In the genomic region with DNA sequence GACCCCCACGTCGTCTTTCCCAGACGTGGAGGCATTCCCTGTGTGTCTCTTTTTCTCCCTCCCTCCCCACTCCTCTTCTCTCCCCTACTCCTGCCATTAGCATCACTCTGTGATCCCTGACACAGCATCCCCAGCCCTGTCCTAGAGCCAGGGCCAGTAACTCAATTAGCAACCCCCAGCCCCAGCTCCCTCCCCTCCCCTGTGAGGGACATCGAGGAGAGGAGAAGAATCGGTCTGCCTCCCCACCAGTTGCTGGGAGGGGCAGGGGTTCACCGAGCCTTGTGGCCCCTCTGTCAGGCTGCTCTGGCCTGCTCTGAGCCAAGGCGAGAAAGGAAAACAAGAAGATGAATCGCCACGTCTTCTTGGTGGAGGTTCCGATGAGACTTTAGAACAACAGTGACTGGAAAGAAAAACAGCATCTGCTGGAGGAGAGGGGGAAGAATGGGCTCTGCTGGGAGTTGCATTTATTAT, we compare ENCODE assay signal across 28 cellular contexts.
A peak's percentile ranks its signal among the peaks of the same experiment; 100 is the strongest.
DNase-seq lines count a peak whose midpoint lies in the region; ATAC-seq, FAIRE-seq and TF ChIP-seq lines count a peak whose summit lies in the region.
"Had no signal": no experiment of that assay in that cellular context is flagged by ENCODE, and none has a peak within 500 bp of the region (broad histone marks: within the 10 kb centered on the region; RNA-seq: fewer than 3 reads in every experiment).

No MANE protein-coding gene starts in this region.

- ATAC-seq in right lobe of liver: no peak
- ATAC-seq in HG03378 (IDR thresholded peaks at IDR 0.05; ENCODE audit: unreplicated experiment): no peak
- ATAC-seq: activated naive CD4-positive, alpha-beta T cell treated with anti-CD3 and anti-CD28 coated beads, Interleukin-2, amount 50 U/mL, for 72 hours; HCT116; left lobe of liver; natural killer cell treated with Interleukin-12 subunit alpha and Interleukin-12 subunit beta and Interleukin-15 and Interleukin-18, amount 100 ng/mL, for 72 hours; upper lobe of right lung had no signal

- H4K20me1 ChIP-seq in astrocyte (ENCODE audit: insufficient read depth, low read length): no peaks in the 10 kb centered on the region

- H3K4me3 ChIP-seq in astrocyte (ENCODE audit: insufficient read depth, low read depth, low read length) (no peak overlapping the region), right lobe of liver (no peak overlapping the region)
- H3K4me3 ChIP-seq: upper lobe of right lung had no signal

- H3K9me3 ChIP-seq in astrocyte (ENCODE audit: insufficient read depth, low read depth, low read length) (no peaks in the 10 kb centered on the region), right lobe of liver (no peaks in the 10 kb centered on the region)
- H3K9me3 ChIP-seq: upper lobe of right lung had no signal

- H3K27ac ChIP-seq in astrocyte (ENCODE audit: low read depth, low read length) (peak overlapping the region; percentile 82), right lobe of liver (no peak overlapping the region)
- H3K27ac ChIP-seq: epithelial cell of prostate, upper lobe of right lung had no signal

- no peaks in the 10 kb centered on the region for H3K36me3 ChIP-seq in astrocyte (ENCODE audit: insufficient read depth, low read length)
- no peaks in the 10 kb centered on the region for H3K36me3 ChIP-seq in right lobe of liver
- H3K36me3 ChIP-seq: upper lobe of right lung had no signal

- peak overlapping the region; percentile 92 for H3K27ac Mint-ChIP-seq in astrocyte (ENCODE audit: unreplicated experiment)
- H3K27ac Mint-ChIP-seq in osteocyte (ENCODE audit: unreplicated experiment): peak overlapping the region; percentile 97
- H3K27ac Mint-ChIP-seq: activated B cell treated with CpG ODN at 0.5 μM for 24 hours; activated naive CD4-positive, alpha-beta T cell treated with anti-CD3 and anti-CD28 coated beads, Interleukin-2, amount 50 U/mL, for 72 hours; natural killer cell treated with Interleukin-12 subunit alpha and Interleukin-12 subunit beta and Interleukin-15 and Interleukin-18, amount 100 ng/mL, for 72 hours had no signal

- H3K4me1 Mint-ChIP-seq in astrocyte (ENCODE audit: low read depth, unreplicated experiment) (peaks cover 82% of the 10 kb centered on the region), osteocyte (ENCODE audit: unreplicated experiment) (peaks cover 84% of the 10 kb centered on the region)
- H3K4me1 Mint-ChIP-seq: activated B cell treated with CpG ODN at 0.5 μM for 24 hours; central memory CD8-positive, alpha-beta T cell had no signal

- TF ChIP-seq CTCF in astrocyte (IDR thresholded peaks at IDR 0.05; ENCODE audit: insufficient read depth, low read depth, low read length) (no peak), osteocyte (IDR thresholded peaks at IDR 0.05) (no peak), right lobe of liver (IDR thresholded peaks at IDR 0.05) (no peak)

- intact Hi-C loops in right lobe of liver (cut with DNase I): no loop called here

- H3K27me3 Mint-ChIP-seq in astrocyte (ENCODE audit: low read depth, unreplicated experiment): no peaks in the 10 kb centered on the region
- no peaks in the 10 kb centered on the region for H3K27me3 Mint-ChIP-seq in osteocyte (ENCODE audit: unreplicated experiment)
- H3K27me3 Mint-ChIP-seq: activated B cell treated with CpG ODN at 0.5 μM for 24 hours; central memory CD8-positive, alpha-beta T cell had no signal

- no peak for FAIRE-seq in astrocyte (lab: Jason Lieb, UNC)
- FAIRE-seq: GM12891 had no signal

- H3K27me3 ChIP-seq in astrocyte (ENCODE audit: insufficient read depth, low read length) (no peaks in the 10 kb centered on the region), right lobe of liver (no peaks in the 10 kb centered on the region)
- H3K27me3 ChIP-seq: upper lobe of right lung had no signal

- H3K4me2 ChIP-seq in astrocyte (ENCODE audit: low read length): peak overlapping the region; percentile 54

- H3K4me3 Mint-ChIP-seq in astrocyte (ENCODE audit: unreplicated experiment): no peak overlapping the region
- peak overlapping the region; percentile 52 for H3K4me3 Mint-ChIP-seq in osteocyte (ENCODE audit: unreplicated experiment)
- H3K4me3 Mint-ChIP-seq: activated B cell treated with CpG ODN at 0.5 μM for 24 hours; central memory CD8-positive, alpha-beta T cell; natural killer cell treated with Interleukin-12 subunit alpha and Interleukin-12 subunit beta and Interleukin-15 and Interleukin-18, amount 100 ng/mL, for 72 hours had no signal

- DNase-seq in Daoy (ENCODE audit: low read depth) (peak; percentile 60), astrocyte (ENCODE audit: low read depth) (peak; percentile 12), islet precursor cell (peak; percentile 70), osteocyte (ENCODE audit: extremely low spot score, unreplicated experiment) (no peak), right lobe of liver (no peak), AG20443 (ENCODE audit: low spot score) (no peak), mesenteric fat pad (ENCODE audit: low spot score) (no peak)
- DNase-seq: ACHN; activated B cell treated with CpG ODN at 0.5 μM for 24 hours; activated CD4-positive, alpha-beta T cell treated with anti-CD3 and anti-CD28 coated beads, Interleukin-2, amount 50 U/mL, for 4 hours; activated CD8-positive, alpha-beta memory T cell treated with anti-CD3 and anti-CD28 coated beads, Interleukin-2, amount 50 U/mL, for 4 hours; anterior cingulate cortex; C1 segment of cervical spinal cord; Calu3; NCI-H1092 treated with DMSO at 0.1 percent for 48 hours; NCI-H2029; NCI-H345; stimulated activated CD4-positive, alpha-beta T cell treated with anti-CD3 and anti-CD28 coated beads, Interleukin-1b, Interleukin-23, amount 100 ng/mL, for 48 hours; T1000; upper lobe of right lung had no signal

- H3K79me2 ChIP-seq in astrocyte (ENCODE audit: insufficient read depth, low read length): no peaks in the 10 kb centered on the region

- no peak overlapping the region for H2AFZ ChIP-seq in astrocyte (ENCODE audit: low read depth, low read length)

- H3K9me3 Mint-ChIP-seq in astrocyte (ENCODE audit: unreplicated experiment) (peaks cover 2% of the 10 kb centered on the region), osteocyte (ENCODE audit: unreplicated experiment) (no peaks in the 10 kb centered on the region)
- H3K9me3 Mint-ChIP-seq: activated B cell treated with CpG ODN at 0.5 μM for 24 hours; central memory CD8-positive, alpha-beta T cell; natural killer cell treated with Interleukin-12 subunit alpha and Interleukin-12 subunit beta and Interleukin-15 and Interleukin-18, amount 100 ng/mL, for 72 hours had no signal

- WGBS in right lobe of liver (ENCODE audit: insufficient coverage, low coverage, low lambda C conversion rate, missing lambda C conversion rate): 38% methylated on average over 10 of the region's 10 CpGs

- peaks cover 14% of the 10 kb centered on the region for H3K36me3 Mint-ChIP-seq in astrocyte (ENCODE audit: low read depth, unreplicated experiment)
- H3K36me3 Mint-ChIP-seq in osteocyte (ENCODE audit: unreplicated experiment): peaks cover 58% of the 10 kb centered on the region
- H3K36me3 Mint-ChIP-seq: activated naive CD4-positive, alpha-beta T cell treated with anti-CD3 and anti-CD28 coated beads, Interleukin-2, amount 50 U/mL, for 72 hours; natural killer cell treated with Interleukin-12 subunit alpha and Interleukin-12 subunit beta and Interleukin-15 and Interleukin-18, amount 100 ng/mL, for 72 hours had no signal

- H3K9ac ChIP-seq in astrocyte (ENCODE audit: low read length): peak overlapping the region; percentile 77

- peaks cover 74% of the 10 kb centered on the region for H3K4me1 ChIP-seq in astrocyte (ENCODE audit: insufficient read depth, low read length)
- no peaks in the 10 kb centered on the region for H3K4me1 ChIP-seq in right lobe of liver
- H3K4me1 ChIP-seq: upper lobe of right lung had no signal

- TF ChIP-seq POLR2A in right lobe of liver (IDR thresholded peaks at IDR 0.05): no peak

Comparison
In these comparisons a context has a peak if more than half of its experiments do, and no peak if none do; other contexts are left out.
1. DNase-seq: peak in Daoy (single experiment), astrocyte (single experiment) and islet precursor cell (single experiment); none in osteocyte (single experiment), right lobe of liver (0 of 3), AG20443 (single experiment) and mesenteric fat pad (single experiment).